Comparison of ENCODE assay signal across 16 cellular contexts in genomic region chr2:162581931-162582330, GRCh38.
DNase-seq lines count a peak whose midpoint lies in the region; ATAC-seq, FAIRE-seq and TF ChIP-seq lines count a peak whose summit lies in the region.
"Had no signal": no experiment of that assay in that cellular context is flagged by ENCODE, and none has a peak within 500 bp of the region (broad histone marks: within the 10 kb centered on the region; RNA-seq: fewer than 3 reads in every experiment).

No MANE protein-coding gene starts in this region.

- CTCF ChIA-PET in PC-3 (lab: Charles Lee) (no interaction called here), HepG2 (lab: Yijun Ruan, JAX; ENCODE audit: low intra/inter-chr PET ratio, low total read pairs) (no interaction called here)

- no peak for ATAC-seq in PC-3
- peak; percentile 3; the same call in 1 of the 3 replicates for ATAC-seq in HepG2
- ATAC-seq in left ventricle myocardium superior = no peak

- no peak for TF ChIP-seq POLR2A in HepG2 (IDR thresholded peaks at IDR 0.05; ENCODE audit: insufficient read depth in 1 of 2, low read depth in 2 of 2, low read length in 2 of 2)

- WGBS in HepG2 (ENCODE audit: low lambda C conversion rate) = 31% methylated on average over 3 of the region's 3 CpGs

- DNase-seq in cardiac muscle cell (ENCODE audit: low read depth in 1 of 2, low spot score in 1 of 2) = no peak
- DNase-seq in cardiac septum (ENCODE audit: low spot score) = no peak
- no peak for DNase-seq in PC-3
- DNase-seq in HepG2 (ENCODE audit: low spot score) = no peak
- DNase-seq in stimulated activated CD8-positive, alpha-beta memory T cell treated with anti-CD3 and anti-CD28 coated beads, Interleukin-4, amount 100 ng/mL, for 48 hours = no peak
- DNase-seq in activated T-cell treated with anti-CD3 and anti-CD28 coated beads, Interleukin-2, amount 50 U/mL, for 1 hour = no peak
- DNase-seq in SIG-M5 (lab: John Stamatoyannopoulos, UW) = no peak
- DNase-seq in left ventricle myocardium superior = no peak
- DNase-seq: DMS79 treated with DMSO at 0.1 percent for 48 hours, GOT3, KBM-7, RPMI8226, SJCRH30 had no signal

- peak overlapping the region; percentile 27; the same call in 1 of the 2 replicates for H3K4me2 ChIP-seq in PC-3 (ENCODE audit: low read length)
- H3K4me2 ChIP-seq in HepG2 (ENCODE audit: low read depth, low read length) = peak overlapping the region; percentile 63

- H3K36me3 ChIP-seq in cardiac muscle cell (no peaks in the 10 kb centered on the region), PC-3 (ENCODE audit: low read depth, low read length) (no peaks in the 10 kb centered on the region), HepG2 (replicated peaks in 1 of 2; ENCODE audit: control insufficient read depth in 1 of 2, insufficient read depth in 2 of 2, low read length in 2 of 2) (no peaks in the 10 kb centered on the region)
- H3K36me3 ChIP-seq: SJCRH30 had no signal

- intact Hi-C loops in cardiac septum (cut with DNase I) (no loop called here), PC-3 (cut with micrococcal nuclease) (no loop called here), HepG2 (cut with micrococcal nuclease; ENCODE audit: unreplicated experiment) (loop anchor here (1.0 to 5.0 kb wide), 5 partner anchors 8 to 263 kb away; partner anchors contain the start of genes GCA and IFIH1), left ventricle myocardium superior (cut with micrococcal nuclease) (no loop called here)

- no peaks in the 10 kb centered on the region for H3F3A ChIP-seq in PC-3 (ENCODE audit: low read length, unreplicated experiment)

- POLR2A ChIA-PET in PC-3 (lab: Charles Lee; ENCODE audit: unreplicated experiment) (no interaction called here), HepG2 (lab: Yijun Ruan, JAX) (interaction anchor here (1.0 to 1.2 kb wide), 3 partner anchors 8 to 263 kb away, joined by 3 to 7 read pairs (median 4); partner anchors contain the start of gene IFIH1)

- TF ChIP-seq CTCF in cardiac muscle cell (IDR thresholded peaks at IDR 0.05; ENCODE audit: low read depth, low read length) = no peak
- TF ChIP-seq CTCF in PC-3 (conservative IDR thresholded peaks at IDR 0.05; ENCODE audit: low read depth, low read length) = no peak
- TF ChIP-seq CTCF in HepG2 (CRISPR knock-in tag; IDR thresholded peaks at IDR 0.05) = no peak

- H3K4me1 ChIP-seq in cardiac muscle cell (ENCODE audit: low read depth) (peaks cover 25% of the 10 kb centered on the region), PC-3 (ENCODE audit: insufficient read depth, low read length) (peaks cover 10% of the 10 kb centered on the region), HepG2 (ENCODE audit: insufficient read depth, low read length) (peaks cover 78% of the 10 kb centered on the region)
- H3K4me1 ChIP-seq: SJCRH30 had no signal

- H3K9me3 ChIP-seq in cardiac muscle cell (ENCODE audit: low read depth) (no peaks in the 10 kb centered on the region), PC-3 (ENCODE audit: low read length) (no peaks in the 10 kb centered on the region), HepG2 (ENCODE audit: low read length) (no peaks in the 10 kb centered on the region)
- H3K9me3 ChIP-seq: SJCRH30 had no signal

- H4K20me1 ChIP-seq in PC-3 (ENCODE audit: low read length) (no peaks in the 10 kb centered on the region), HepG2 (ENCODE audit: insufficient read depth, low read length) (no peaks in the 10 kb centered on the region)

- no peaks in the 10 kb centered on the region for H3K27me3 ChIP-seq in cardiac muscle cell
- peaks cover 6% of the 10 kb centered on the region; the same call in 1 of the 2 replicates for H3K27me3 ChIP-seq in PC-3 (ENCODE audit: low read length)
- no peaks in the 10 kb centered on the region; a peak in 1 of 5 replicates for H3K27me3 ChIP-seq in HepG2 (ENCODE audit: control insufficient read depth in 1 of 2, insufficient read depth in 2 of 2, low read length in 2 of 2)
- H3K27me3 ChIP-seq: SJCRH30 had no signal

- no peak overlapping the region for H3K9ac ChIP-seq in PC-3 (ENCODE audit: low read length)
- H3K9ac ChIP-seq in HepG2 (ENCODE audit: insufficient read depth, low read depth, low read length) = peak overlapping the region; percentile 41; the same call in 1 of the 2 replicates

- no peak for TF ChIP-seq EP300 in HepG2 (IDR thresholded peaks at IDR 0.05; ENCODE audit: low read depth in 2 of 2, low read length in 2 of 2)
- no peak for TF ChIP-seq EP300 in HepG2 (CRISPR knock-in tag; IDR thresholded peaks at IDR 0.05; ENCODE audit: borderline replicate concordance)

- in situ Hi-C loops in HepG2 (cut with HindIII; ENCODE audit: extremely low pct_ligation_motif_present, low pct_unique_long_range_greater_than_20kb) = no loop called here

- H3K79me2 ChIP-seq in PC-3 (ENCODE audit: low read length) (no peaks in the 10 kb centered on the region), HepG2 (ENCODE audit: insufficient read depth, low read length) (no peaks in the 10 kb centered on the region)

- no peak for TF ChIP-seq RAD21 in HepG2 (CRISPR knock-in tag; IDR thresholded peaks at IDR 0.05)

- H3K4me3 ChIP-seq in cardiac muscle cell = no peak overlapping the region
- no peak overlapping the region for H3K4me3 ChIP-seq in PC-3 (ENCODE audit: low read length)
- peak overlapping the region in 2 of 3 experiments; percentile 5 to 12; a peak in 2 of 6 replicates for H3K4me3 ChIP-seq in HepG2 (replicated peaks in 1 of 3; ENCODE audit: insufficient read depth in 1 of 3, low read depth in 2 of 3, low read length in 3 of 3)
- H3K4me3 ChIP-seq: SJCRH30 had no signal

- no peaks in the 10 kb centered on the region for H3K9me2 ChIP-seq in PC-3 (replicated peaks; ENCODE audit: low read length)

- H2AFZ ChIP-seq in PC-3 (ENCODE audit: low read length) = no peak overlapping the region
- H2AFZ ChIP-seq in HepG2 (ENCODE audit: low read length) = no peak overlapping the region

- FAIRE-seq in HepG2 (lab: Jason Lieb, UNC) = no peak
- FAIRE-seq: A204.1, G401.6, GM19239 had no signal

- no TSS peak for BruUV-seq in PC-3 (replicated peaks; lab: Mats Ljungman, UMichigan)
- BruUV-seq in HepG2 (replicated peaks; lab: Mats Ljungman, UMichigan) = no TSS peak

- H3K27ac ChIP-seq in cardiac muscle cell (peak overlapping the region; percentile 49), PC-3 (ENCODE audit: low read length) (no peak overlapping the region), HepG2 (ENCODE audit: extremely low read length, insufficient read depth, low read length) (peak overlapping the region; percentile 52)
- H3K27ac ChIP-seq: SJCRH30 had no signal

TF ChIP-seq in HepG2, 621 proteins besides CTCF, POLR2A, EP300 and RAD21 (continues in another document):
- TF ChIP-seq ZNF275 (CRISPR knock-in tag; IDR thresholded peaks at IDR 0.05; ENCODE audit: borderline replicate concordance) = 0 out of 2 replicates have a peak, but pooled peaks have one; percentile 44
- no peak for TF ChIP-seq SMAD1 (CRISPR knock-in tag; IDR thresholded peaks at IDR 0.05; ENCODE audit: borderline replicate concordance, low read depth)
- 0 out of 2 replicates have a peak, but pooled peaks have one; percentile 20 for TF ChIP-seq SNAPC4 (CRISPR knock-in tag; IDR thresholded peaks at IDR 0.05)
- no peak for TF ChIP-seq ZNF607 (CRISPR knock-in tag; IDR thresholded peaks at IDR 0.05; ENCODE audit: borderline replicate concordance)

Comparison
In these comparisons a context has a peak if more than half of its experiments do, and no peak if none do; other contexts are left out.
1. H3K4me3 ChIP-seq: peak in HepG2 (2 of 3); none in cardiac muscle cell (single experiment) and PC-3 (single experiment).